Comparison of ENCODE assay signal across 28 cellular contexts in genomic region chr11:57133616-57134015, GRCh38. TPM values are rescaled to one million over a fixed set of nuclear protein-coding genes. Genes with fewer than 3 reads are reported as not detected.
"Had no signal": no experiment of that assay in that cellular context is flagged by ENCODE, and none has a peak within 500 bp of the region (broad histone marks: within the 10 kb centered on the region; RNA-seq: fewer than 3 reads in every experiment).

No MANE protein-coding gene starts in this region.

- H3K27ac ChIP-seq: RWPE1, SJCRH30, WERI-Rb-1 had no signal

- H3K4me1 Mint-ChIP-seq: activated CD4-positive, alpha-beta memory T cell treated with anti-CD3 and anti-CD28 coated beads, Interleukin-2, amount 10 ng/mL, durations not matched to agents 7 days and 5 days; activated CD4-positive, alpha-beta T cell treated with anti-CD3 and anti-CD28 coated beads for 36 hours; activated naive CD8-positive, alpha-beta T cell treated with anti-CD3 and anti-CD28 coated beads for 36 hours; activated T-helper 17 cell treated with anti-CD3 and anti-CD28 coated beads, Interleukin-2, amount 50 U/mL, for 72 hours had no signal

- H3K27ac Mint-ChIP-seq: activated CD4-positive, alpha-beta memory T cell treated with anti-CD3 and anti-CD28 coated beads, Interleukin-2, amount 10 ng/mL, durations not matched to agents 7 days and 5 days; activated CD4-positive, alpha-beta T cell treated with anti-CD3 and anti-CD28 coated beads for 36 hours; activated naive CD4-positive, alpha-beta T cell treated with anti-CD3 and anti-CD28 coated beads for 36 hours; activated naive CD8-positive, alpha-beta T cell treated with anti-CD3 and anti-CD28 coated beads for 36 hours; activated T-helper 17 cell treated with anti-CD3 and anti-CD28 coated beads, Interleukin-2, amount 50 U/mL, for 72 hours had no signal

- H3K4me3 Mint-ChIP-seq: activated CD4-positive, alpha-beta memory T cell treated with anti-CD3 and anti-CD28 coated beads, Interleukin-2, amount 10 ng/mL, durations not matched to agents 7 days and 5 days; activated CD4-positive, alpha-beta T cell treated with anti-CD3 and anti-CD28 coated beads for 36 hours; activated naive CD4-positive, alpha-beta T cell treated with anti-CD3 and anti-CD28 coated beads for 36 hours; activated naive CD8-positive, alpha-beta T cell treated with anti-CD3 and anti-CD28 coated beads for 36 hours; activated T-helper 17 cell treated with anti-CD3 and anti-CD28 coated beads, Interleukin-2, amount 50 U/mL, for 72 hours had no signal

- ATAC-seq: activated CD4-positive, alpha-beta T cell treated with anti-CD3 and anti-CD28 coated beads for 36 hours; activated T-helper 17 cell treated with anti-CD3 and anti-CD28 coated beads, Interleukin-2, amount 50 U/mL, for 72 hours; Panc1 had no signal

- DNase-seq: activated CD4-positive, alpha-beta memory T cell treated with anti-CD3 and anti-CD28 coated beads, Interleukin-2, amount 10 ng/mL, durations not matched to agents 7 days and 5 days; activated CD4-positive, alpha-beta T cell treated with anti-CD3 and anti-CD28 coated beads for 36 hours; activated CD4-positive, alpha-beta T cell treated with anti-CD3 and anti-CD28 coated beads, Interleukin-2, amount 50 U/mL, for 1 hour; activated gamma-delta T cell; activated naive CD4-positive, alpha-beta T cell treated with anti-CD3 and anti-CD28 coated beads for 36 hours; activated naive CD8-positive, alpha-beta T cell treated with anti-CD3 and anti-CD28 coated beads for 36 hours; activated T-cell treated with anti-CD3 and anti-CD28 coated beads for 4 hours; activated T-cell treated with anti-CD3 and anti-CD28 coated beads, Interleukin-2, amount 50 U/mL, for 48 hours; cerebellar nuclear complex; dermis blood vessel endothelial cell; NCI-H1048; NCI-H146; NCI-H1930; NCI-H2171; NCI-H345; NCI-H510A; NCI-H526 treated with DMSO at 0.1 percent for 48 hours; NK-92 treated with Interleukin-12 subunit alpha and Interleukin-12 subunit beta, amount 100 ng/mL, for 24 hours; Right ventricle myocardium superior; SJCRH30; SK-N-SH; T-helper 1 cell; WERI-Rb-1 had no signal

- H3K9me3 Mint-ChIP-seq: activated CD4-positive, alpha-beta memory T cell treated with anti-CD3 and anti-CD28 coated beads, Interleukin-2, amount 10 ng/mL, durations not matched to agents 7 days and 5 days; activated naive CD4-positive, alpha-beta T cell treated with anti-CD3 and anti-CD28 coated beads for 36 hours; activated naive CD8-positive, alpha-beta T cell treated with anti-CD3 and anti-CD28 coated beads for 36 hours; activated T-helper 17 cell treated with anti-CD3 and anti-CD28 coated beads, Interleukin-2, amount 50 U/mL, for 72 hours had no signal

- H3K4me1 ChIP-seq: SJCRH30 had no signal

- H3K36me3 Mint-ChIP-seq: activated naive CD8-positive, alpha-beta T cell treated with anti-CD3 and anti-CD28 coated beads for 36 hours had no signal

RNA-seq across cellular contexts. Expression of gene LRRC55, which starts 48.1 kb away (rescaled TPM):
- total RNA-seq: activated CD4-positive, alpha-beta memory T cell treated with anti-CD3 and anti-CD28 coated beads, Interleukin-2, amount 10 ng/mL, durations not matched to agents 7 days and 5 days; activated CD4-positive, alpha-beta T cell treated with anti-CD3 and anti-CD28 coated beads for 36 hours; activated CD8-positive, alpha-beta memory T cell treated with anti-CD3 and anti-CD28 coated beads for 36 hours; activated naive CD4-positive, alpha-beta T cell treated with anti-CD3 and anti-CD28 coated beads for 36 hours; activated naive CD8-positive, alpha-beta T cell treated with anti-CD3 and anti-CD28 coated beads for 36 hours; activated T-helper 17 cell treated with anti-CD3 and anti-CD28 coated beads, Interleukin-2, amount 50 U/mL, for 72 hours; SJCRH30; T-helper 2 cell treated with Interferon-gamma antibody and Interleukin-4, amounts not matched to agents 100 ng/mL and 5 ng/mL, for 36 hours had no signal
- polyA plus RNA-seq: SK-N-SH had no signal
